ENCODE assay signal across 17 cellular contexts in the genomic region with DNA sequence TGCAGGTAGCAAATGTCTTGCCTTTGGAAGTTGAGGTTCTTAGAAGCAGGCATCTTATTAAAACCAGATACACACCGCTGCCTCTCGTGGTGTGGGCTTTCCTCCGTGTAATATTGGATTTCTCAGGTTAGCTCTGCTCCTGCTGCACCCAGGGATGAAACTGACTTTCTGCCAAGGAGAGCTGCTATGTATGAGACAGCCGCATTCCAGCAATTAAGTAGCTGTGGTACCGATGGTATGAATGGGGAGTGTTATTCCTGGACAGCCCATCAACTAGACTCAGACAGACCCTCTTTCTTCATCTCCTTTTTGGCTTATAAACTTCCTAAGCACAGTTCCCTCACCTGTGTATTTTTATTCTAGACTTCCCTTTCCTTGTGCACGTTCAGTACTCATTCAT. TPM values are rescaled to one million over a fixed set of nuclear protein-coding genes. Genes with fewer than 3 reads are reported as not detected.
A peak's percentile ranks its signal among the peaks of the same experiment; 100 is the strongest.
DNase-seq lines count a peak whose midpoint lies in the region; ATAC-seq and TF ChIP-seq lines count a peak whose summit lies in the region.
"Had no signal": no experiment of that assay in that cellular context is flagged by ENCODE, and none has a peak within 500 bp of the region (broad histone marks: within the 10 kb centered on the region; RNA-seq: fewer than 3 reads in every experiment).

No MANE protein-coding gene starts in this region.

- no peak overlapping the region for H3K4ac ChIP-seq in trophoblast cell (ENCODE audit: low read depth, low read length)

- H3K4me1 ChIP-seq in SK-N-SH (ENCODE audit: control insufficient read depth in 1 of 2, insufficient read depth in 2 of 2, low read depth in 1 of 2, low read length in 1 of 2) (no peaks in the 10 kb centered on the region), esophagus squamous epithelium (peaks cover 0 to 30% (median 15%) of the 10 kb centered on the region in 3 donors), trophoblast cell (ENCODE audit: control insufficient read depth in 1 of 2, insufficient read depth in 2 of 2, low read length in 2 of 2) (peaks cover 0 to 4% of the 10 kb centered on the region in 2 experiments), colonic mucosa (no peaks in the 10 kb centered on the region), thyroid gland (no peaks in the 10 kb centered on the region)
- H3K4me1 ChIP-seq: Peyer's patch had no signal

- H2AFZ ChIP-seq in SK-N-SH (ENCODE audit: low read depth) (no peak overlapping the region), trophoblast cell (ENCODE audit: insufficient read depth, low read length, poor library complexity) (no peak overlapping the region)

- CTCF ChIA-PET in SK-N-SH (lab: Yijun Ruan, JAX), result interaction anchor here (0.6 to 3.3 kb wide), 3 partner anchors 57 to 636 kb away, joined by 3 to 28 read pairs (median 11); no protein-coding TSS in a partner anchor

- no peaks in the 10 kb centered on the region for H4K20me1 ChIP-seq in SK-N-SH (ENCODE audit: insufficient read depth)

- intact Hi-C loops in esophagus squamous epithelium (cut with DNase I), result no loop called here
- intact Hi-C loops in colonic mucosa (cut with DNase I), result no loop called here
- intact Hi-C loops in thyroid gland (cut with DNase I), result no loop called here

- H3K4me2 ChIP-seq in SK-N-SH (no peak overlapping the region), trophoblast cell (ENCODE audit: low read length) (no peak overlapping the region)

- no peaks in the 10 kb centered on the region for H3F3A ChIP-seq in SK-N-SH (replicated peaks; ENCODE audit: insufficient read depth)

- no peak overlapping the region for H3K14ac ChIP-seq in trophoblast cell (ENCODE audit: low read length)

- TF ChIP-seq POLR2A in esophagus squamous epithelium (IDR thresholded peaks at IDR 0.05) (no peak), thyroid gland (IDR thresholded peaks at IDR 0.05) (no peak)

- TF ChIP-seq CTCF in SK-N-SH (IDR thresholded peaks at IDR 0.05), result no peak
- TF ChIP-seq CTCF in esophagus squamous epithelium (IDR thresholded peaks at IDR 0.05), result no peak
- TF ChIP-seq CTCF in colonic mucosa (IDR thresholded peaks at IDR 0.05), result no peak
- no peak for TF ChIP-seq CTCF in thyroid gland (IDR thresholded peaks at IDR 0.05)

- H4K8ac ChIP-seq in trophoblast cell (ENCODE audit: low read depth, low read length), result no peak overlapping the region

- no peak overlapping the region for H3K23ac ChIP-seq in trophoblast cell (ENCODE audit: low read length)

- H3K36me3 ChIP-seq in SK-N-SH (replicated peaks in 1 of 2; ENCODE audit: control insufficient read depth in 1 of 2, insufficient read depth in 2 of 2, low read length in 1 of 2) (no peaks in the 10 kb centered on the region), esophagus squamous epithelium (no peaks in the 10 kb centered on the region), trophoblast cell (ENCODE audit: control insufficient read depth in 1 of 2, insufficient read depth in 2 of 2, low read length in 2 of 2) (no peaks in the 10 kb centered on the region), colonic mucosa (no peaks in the 10 kb centered on the region), thyroid gland (no peaks in the 10 kb centered on the region)
- H3K36me3 ChIP-seq: MG63, Peyer's patch had no signal

- no peak for TF ChIP-seq EP300 in SK-N-SH (IDR thresholded peaks at IDR 0.05; ENCODE audit: borderline replicate concordance in 1 of 2, low read depth in 1 of 2, low read length in 1 of 2)

- no peak overlapping the region for H4K12ac ChIP-seq in trophoblast cell (ENCODE audit: low read depth, low read length)

- H3K27me3 ChIP-seq in SK-N-SH (ENCODE audit: insufficient read depth) (peaks cover 15% of the 10 kb centered on the region; the same call in 1 of the 2 replicates), esophagus squamous epithelium (no peaks in the 10 kb centered on the region), trophoblast cell (ENCODE audit: insufficient read depth, low read length) (no peaks in the 10 kb centered on the region), colonic mucosa (no peaks in the 10 kb centered on the region), thyroid gland (no peaks in the 10 kb centered on the region)
- H3K27me3 ChIP-seq: Peyer's patch had no signal

- no peak overlapping the region for H2BK5ac ChIP-seq in trophoblast cell (ENCODE audit: low read depth, low read length, poor library complexity)

- DNase-seq in SK-N-SH, result no peak
- DNase-seq in NCI-H69 (lab: John Stamatoyannopoulos, UW), result peak; percentile 49
- no peak for DNase-seq in esophagus squamous epithelium (lab: John Stamatoyannopoulos, UW)
- DNase-seq in trophoblast cell, result no peak
- no peak for DNase-seq in colonic mucosa
- no peak for DNase-seq in thyroid gland
- DNase-seq: 8988T, HFFc6, NCI-H1092, NCI-H510A treated with DMSO at 0.1 percent for 48 hours, Peyer's patch, SHP77 treated with DMSO at 0.1 percent for 48 hours had no signal

- peak overlapping the region; percentile 32 for H4K91ac ChIP-seq in trophoblast cell (ENCODE audit: low read depth, low read length)

- ATAC-seq in SK-N-SH treated with all-trans-retinoic acid at 6 μM for 48 hours (peak; percentile 37; the same call in 2 of the 3 replicates), GM19463 (IDR thresholded peaks at IDR 0.05; ENCODE audit: unreplicated experiment) (no peak)

- no peak overlapping the region for H3K9ac ChIP-seq in SK-N-SH
- no peak overlapping the region for H3K9ac ChIP-seq in trophoblast cell (ENCODE audit: low read length)
- H3K9ac ChIP-seq in colonic mucosa (ENCODE audit: low read depth in 2 of 2, low read length in 2 of 2), result no peak overlapping the region

- no peak overlapping the region for H2BK12ac ChIP-seq in trophoblast cell (ENCODE audit: low read length)

- H3K9me3 ChIP-seq in SK-N-SH (no peaks in the 10 kb centered on the region), esophagus squamous epithelium (no peaks in the 10 kb centered on the region), trophoblast cell (ENCODE audit: insufficient read depth, low read depth, low read length) (no peaks in the 10 kb centered on the region), colonic mucosa (no peaks in the 10 kb centered on the region), thyroid gland (no peaks in the 10 kb centered on the region)
- H3K9me3 ChIP-seq: MG63, Peyer's patch had no signal

- no peak for TF ChIP-seq RAD21 in SK-N-SH (IDR thresholded peaks at IDR 0.05; ENCODE audit: low read length)

- H3K79me2 ChIP-seq in SK-N-SH (ENCODE audit: insufficient read depth), result no peaks in the 10 kb centered on the region
- H3K79me2 ChIP-seq in trophoblast cell (ENCODE audit: control insufficient read depth, insufficient read depth, low read length, poor library complexity), result peaks cover 2% of the 10 kb centered on the region

- WGBS in SK-N-SH (ENCODE audit: low lambda C conversion rate), result 59% methylated on average over 6 of the region's 6 CpGs
- 38 to 42% methylated on average over 5 to 6 of the region's 6 CpGs for WGBS in esophagus squamous epithelium, 2 donors
- no CpG with 5 or more reads among the region's 6 CpGs for WGBS in trophoblast cell (ENCODE audit: extremely low coverage, insufficient coverage, insufficient read length)
- WGBS in thyroid gland, 2 donors, result 29 to 46% methylated on average over 6 of the region's 6 CpGs

- no peaks in the 10 kb centered on the region for H3K9me2 ChIP-seq in SK-N-SH

- H2AK5ac ChIP-seq in trophoblast cell (ENCODE audit: low read length), result no peak overlapping the region

- H3K79me1 ChIP-seq in trophoblast cell (ENCODE audit: low read length), result peaks cover 6% of the 10 kb centered on the region

- peak overlapping the region; percentile 27 for H2BK120ac ChIP-seq in trophoblast cell (ENCODE audit: insufficient read depth, low read length, poor library complexity)

- POLR2A ChIA-PET in SK-N-SH (lab: Yijun Ruan, JAX), result interaction anchor here (0.5 to 1.2 kb wide), 2 partner anchors 57 to 854 kb away, joined by 3 to 5 read pairs; no protein-coding TSS in a partner anchor

- H3K4me3 ChIP-seq in SK-N-SH (ENCODE audit: low read depth in 2 of 2, low read length in 1 of 2) (no peak overlapping the region), esophagus squamous epithelium (no peak overlapping the region), trophoblast cell (ENCODE audit: low read depth, low read length) (no peak overlapping the region), colonic mucosa (no peak overlapping the region), thyroid gland (replicated peaks in 1 of 3) (no peak overlapping the region)
- H3K4me3 ChIP-seq: MG63, Peyer's patch had no signal

- H3K27ac ChIP-seq in SK-N-SH (ENCODE audit: low read depth in 2 of 2, low read length in 1 of 2), result no peak overlapping the region
- peak overlapping the region; percentile 49 to 82 (median 68) for H3K27ac ChIP-seq in esophagus squamous epithelium
- no peak overlapping the region for H3K27ac ChIP-seq in trophoblast cell (ENCODE audit: low read depth, low read length)
- H3K27ac ChIP-seq in colonic mucosa, result no peak overlapping the region
- no peak overlapping the region for H3K27ac ChIP-seq in thyroid gland
- H3K27ac ChIP-seq: Peyer's patch had no signal

- H3K18ac ChIP-seq in trophoblast cell (ENCODE audit: low read length), result no peak overlapping the region

TF ChIP-seq in SK-N-SH treated with all-trans-retinoic acid at 6 μM for 48 hours, 23 proteins besides CTCF, POLR2A, EP300 and RAD21 (continues in another document):
- TF ChIP-seq SNAI2 (CRISPR knock-in tag; IDR thresholded peaks at IDR 0.05) (no peak), RARB (CRISPR knock-in tag; IDR thresholded peaks at IDR 0.05) (no peak), ZNF8 (CRISPR knock-in tag; IDR thresholded peaks at IDR 0.05) (no peak), ZNF565 (CRISPR knock-in tag; conservative IDR thresholded peaks at IDR 0.05; ENCODE audit: low read depth) (no peak)

TF ChIP-seq in SK-N-SH, 30 proteins besides CTCF, POLR2A, EP300 and RAD21 (continues in another document):
- TF ChIP-seq, protein P1, sequence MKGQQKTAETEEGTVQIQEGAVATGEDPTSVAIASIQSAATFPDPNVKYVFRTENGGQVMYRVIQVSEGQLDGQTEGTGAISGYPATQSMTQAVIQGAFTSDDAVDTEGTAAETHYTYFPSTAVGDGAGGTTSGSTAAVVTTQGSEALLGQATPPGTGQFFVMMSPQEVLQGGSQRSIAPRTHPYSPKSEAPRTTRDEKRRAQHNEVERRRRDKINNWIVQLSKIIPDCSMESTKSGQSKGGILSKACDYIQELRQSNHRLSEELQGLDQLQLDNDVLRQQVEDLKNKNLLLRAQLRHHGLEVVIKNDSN (IDR thresholded peaks at IDR 0.05; ENCODE audit: borderline replicate concordance, low read depth), result no peak

RNA-seq across cellular contexts. Expression of gene EHD3, which starts 6.8 kb away (rescaled TPM):
- 45.3 and 45.4 TPM in 2 replicates for polyA plus RNA-seq in SK-N-SH (2012; rRNA removed)
- polyA plus RNA-seq in SK-N-SH (2012; cell fraction: cytosol; rRNA removed), result 23.3 and 36.2 TPM in 2 replicates
- polyA plus RNA-seq in SK-N-SH (2012; cell fraction: nucleus; rRNA removed), result 23.2 and 27.0 TPM in 2 replicates
- total RNA-seq in esophagus squamous epithelium (10 to 100 TPM; 22.6 to 54.5 (median 38.1) TPM), colonic mucosa (1 to 10 TPM; 1.0 to 1.1 TPM), thyroid gland (1 to 10 TPM; 4.2 to 9.2 (median 5.5) TPM)
- polyA plus RNA-seq in trophoblast cell (2013), result 26.5 and 29.5 TPM in 2 replicates
- total RNA-seq: HT-29 had no signal

RNA-seq across cellular contexts. Expression of gene CAPN14, which starts 9.8 kb away (rescaled TPM):
- polyA plus RNA-seq in SK-N-SH (2012; rRNA removed), result 0.08 and 0.11 TPM in 2 replicates
- polyA plus RNA-seq in SK-N-SH (2012; cell fraction: cytosol; rRNA removed), result 0.08 and 0.12 TPM in 2 replicates
- polyA plus RNA-seq in SK-N-SH (2012; cell fraction: nucleus; rRNA removed), result 0.20 and 0.25 TPM in 2 replicates
- total RNA-seq in esophagus squamous epithelium (100 to 1,000 TPM; 124 to 316 (median 198) TPM), colonic mucosa (under 1 TPM in 1 of 2 donors, not detected in 1; 0.08 TPM), thyroid gland (under 1 TPM in 2 of 4 donors, not detected in 2; 0.15 to 0.27 TPM)
- 0.64 and 0.81 TPM in 2 replicates for polyA plus RNA-seq in trophoblast cell (2013)
- total RNA-seq: HT-29 had no signal
- polyA plus RNA-seq: CD14-positive monocyte had no signal

Comparison
In these comparisons a context has a peak if more than half of its experiments do, and no peak if none do; other contexts are left out.
1. H3K27ac ChIP-seq: peak in esophagus squamous epithelium (4 of 4); none in SK-N-SH (0 of 2), trophoblast cell (single experiment), colonic mucosa (single experiment) and thyroid gland (0 of 3).
2. RNA of gene CAPN14, which starts 9.8 kb away (total RNA-seq): 124 to 316 TPM in esophagus squamous epithelium; 0.15 to 0.27 TPM in thyroid gland and 0.08 TPM in colonic mucosa; every median in the first group is over 10 times any median in the second.